In the genomic region with DNA sequence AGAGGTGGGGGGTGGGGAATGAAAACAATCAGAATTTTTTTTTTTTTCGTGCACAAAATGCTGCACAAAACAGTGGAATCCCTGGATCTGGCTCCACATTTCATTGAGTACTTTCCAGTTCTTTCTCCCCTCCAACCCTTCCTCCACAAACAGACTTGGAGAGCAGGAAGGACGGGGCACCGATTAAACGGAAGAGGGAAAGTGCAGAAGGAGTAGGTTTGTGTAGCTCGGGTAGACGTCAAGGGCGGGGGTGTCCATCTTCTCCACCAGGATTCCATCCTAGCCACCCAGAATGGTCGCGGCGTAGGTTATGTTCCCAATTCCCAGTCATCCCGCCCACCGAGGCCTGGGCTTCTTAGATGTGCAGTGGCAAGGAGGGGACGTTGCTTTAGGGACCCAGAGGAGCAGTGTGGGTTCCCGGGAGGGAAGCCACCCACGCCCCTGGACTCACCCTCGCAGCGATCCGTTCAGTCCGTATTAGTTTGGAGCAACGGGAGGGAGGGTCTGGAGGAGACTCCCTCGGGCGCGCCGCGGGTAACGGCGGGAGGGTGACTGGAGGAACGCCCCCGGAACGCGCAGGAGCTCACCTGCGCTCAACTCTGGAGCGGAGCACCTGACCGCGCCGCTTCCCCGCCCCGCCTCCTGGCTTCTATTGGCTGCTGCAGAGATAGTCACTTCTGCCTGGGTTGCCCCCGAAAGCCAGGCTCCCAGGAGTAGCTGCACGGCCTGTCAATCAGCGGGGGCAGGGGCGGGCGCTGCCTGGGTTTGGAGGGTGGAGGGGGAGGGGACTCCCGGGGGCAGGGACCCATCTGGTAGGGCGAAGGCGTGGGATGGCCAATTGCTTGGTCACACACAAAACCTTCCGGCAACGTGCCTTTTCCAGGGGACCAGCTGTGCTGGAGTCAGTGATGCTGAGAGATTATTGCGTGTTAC, we compare ENCODE assay signal across 8 cellular contexts. TPM values are rescaled to one million over a fixed set of nuclear protein-coding genes. Genes with fewer than 3 reads are reported as not detected.
A peak's percentile ranks its signal among the peaks of the same experiment; 100 is the strongest.
DNase-seq lines count a peak whose midpoint lies in the region; ATAC-seq lines count a peak whose summit lies in the region.

A gene with protein sequence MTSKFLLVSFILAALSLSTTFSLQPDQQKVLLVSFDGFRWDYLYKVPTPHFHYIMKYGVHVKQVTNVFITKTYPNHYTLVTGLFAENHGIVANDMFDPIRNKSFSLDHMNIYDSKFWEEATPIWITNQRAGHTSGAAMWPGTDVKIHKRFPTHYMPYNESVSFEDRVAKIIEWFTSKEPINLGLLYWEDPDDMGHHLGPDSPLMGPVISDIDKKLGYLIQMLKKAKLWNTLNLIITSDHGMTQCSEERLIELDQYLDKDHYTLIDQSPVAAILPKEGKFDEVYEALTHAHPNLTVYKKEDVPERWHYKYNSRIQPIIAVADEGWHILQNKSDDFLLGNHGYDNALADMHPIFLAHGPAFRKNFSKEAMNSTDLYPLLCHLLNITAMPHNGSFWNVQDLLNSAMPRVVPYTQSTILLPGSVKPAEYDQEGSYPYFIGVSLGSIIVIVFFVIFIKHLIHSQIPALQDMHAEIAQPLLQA (minus strand): TSS at position 624 of the 933 bp plus-strand sequence. CDS start 2,718 bp downstream, outside the sequence.

- peak; percentile 93 for DNase-seq in DMS 273 (lab: John Stamatoyannopoulos, UW; ENCODE audit: unreplicated experiment)
- DNase-seq in HuH-7.5 (ENCODE audit: low spot score) = peak; percentile 50
- DNase-seq in SKM-1 (lab: John Stamatoyannopoulos, UW; ENCODE audit: unreplicated experiment) = peak; percentile 48
- DNase-seq in amygdala (lab: John Stamatoyannopoulos, UW) = peak; percentile 34 to 95 (median 88)
- peak; percentile 22 to 95 (median 86) for DNase-seq in hypothalamus (lab: John Stamatoyannopoulos, UW)
- DNase-seq in putamen (ENCODE audit: low spot score) = peak; percentile 94

- peak; percentile 88 for ATAC-seq in GM21447 (IDR thresholded peaks at IDR 0.05; ENCODE audit: unreplicated experiment)

- H3K4me3 ChIP-seq in urinary bladder (ENCODE audit: low read depth, low read length) = peak within 1 kb of the TSS; percentile 61

- no peak within 1 kb of the TSS for H3K27ac ChIP-seq in urinary bladder (ENCODE audit: low read depth)

- H3K36me3 ChIP-seq in urinary bladder (ENCODE audit: insufficient read depth) = no peaks in the 10 kb centered on the region

- no peaks in the 10 kb centered on the region for H3K4me1 ChIP-seq in urinary bladder (ENCODE audit: insufficient read depth)

- 1% methylated on average over 49 of the region's 49 CpGs for WGBS in urinary bladder

RNA-seq across cellular contexts. Expression of the gene that starts here (rescaled TPM):
- total RNA-seq in urinary bladder = 5.2 TPM
- 5.0 TPM for polyA plus RNA-seq in urinary bladder
